ENCODE assay signal across 11 cellular contexts in the genomic region with DNA sequence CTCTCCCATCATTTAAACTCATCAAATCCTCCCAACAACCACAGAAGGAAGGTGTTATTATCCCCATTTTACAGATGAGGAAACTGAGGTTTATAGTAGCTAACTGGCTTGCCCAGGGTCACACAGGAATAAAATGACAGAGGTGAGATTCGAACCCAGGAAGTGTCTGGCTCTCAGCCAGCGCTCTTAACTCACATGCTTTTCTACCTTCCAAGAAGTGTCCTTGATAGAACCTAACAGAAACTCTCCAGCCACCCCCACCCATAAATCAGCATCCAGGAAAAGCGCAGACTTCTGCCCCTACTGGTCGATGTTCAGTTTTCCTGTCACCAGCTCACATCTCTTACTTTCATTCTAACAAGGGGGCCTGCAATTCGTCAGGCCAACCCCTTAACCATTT. TPM values are rescaled to one million over a fixed set of nuclear protein-coding genes. Genes with fewer than 3 reads are reported as not detected.
A peak's percentile ranks its signal among the peaks of the same experiment; 100 is the strongest.
DNase-seq lines count a peak whose midpoint lies in the region; ATAC-seq and TF ChIP-seq lines count a peak whose summit lies in the region.
"Had no signal": no experiment of that assay in that cellular context is flagged by ENCODE, and none has a peak within 500 bp of the region (broad histone marks: within the 10 kb centered on the region; RNA-seq: fewer than 3 reads in every experiment).

No MANE protein-coding gene starts in this region.

- no peak overlapping the region for H3K27ac Mint-ChIP-seq in osteocyte (ENCODE audit: unreplicated experiment)
- H3K27ac Mint-ChIP-seq: activated CD4-positive, alpha-beta T cell treated with anti-CD3 and anti-CD28 coated beads for 36 hours had no signal

- TF ChIP-seq CTCF in MM.1S (IDR thresholded peaks at IDR 0.05; ENCODE audit: low read length): peak; percentile 35
- TF ChIP-seq CTCF in cardiac fibroblast (IDR thresholded peaks at IDR 0.05; ENCODE audit: low read depth, low read length): peak; percentile 36
- peak; percentile 37 for TF ChIP-seq CTCF in osteocyte (IDR thresholded peaks at IDR 0.05)

- peak; percentile 0 for DNase-seq in DMS53 (lab: John Stamatoyannopoulos, UW)
- DNase-seq in DMS53 treated with DMSO at 0.1 percent for 48 hours (lab: John Stamatoyannopoulos, UW; ENCODE audit: unreplicated experiment): no peak
- DNase-seq in MM.1S: peak; percentile 11
- DNase-seq in cardiac fibroblast (ENCODE audit: low read depth in 2 of 2): no peak
- DNase-seq in osteocyte (ENCODE audit: extremely low spot score, unreplicated experiment): no peak
- DNase-seq in Right ventricle myocardium inferior (ENCODE audit: missing footprints): no peak
- DNase-seq in NCI-H1694 (lab: John Stamatoyannopoulos, UW): no peak
- DNase-seq: activated CD4-positive, alpha-beta T cell treated with anti-CD3 and anti-CD28 coated beads for 36 hours; NCI-H526 had no signal

- peaks cover 3% of the 10 kb centered on the region for H3K4me1 Mint-ChIP-seq in osteocyte (ENCODE audit: unreplicated experiment)
- H3K4me1 Mint-ChIP-seq: activated CD4-positive, alpha-beta T cell treated with anti-CD3 and anti-CD28 coated beads for 36 hours had no signal

- no peaks in the 10 kb centered on the region for H3K9me3 ChIP-seq in MM.1S (replicated peaks; ENCODE audit: insufficient read depth, low read length)
- H3K9me3 ChIP-seq: prostate gland had no signal

- H2AFZ ChIP-seq in MM.1S (ENCODE audit: low read length): no peak overlapping the region

- H3K27me3 ChIP-seq in MM.1S (replicated peaks; ENCODE audit: insufficient read depth, low read length): no peaks in the 10 kb centered on the region

- H3K4me2 ChIP-seq in MM.1S (ENCODE audit: low read depth, low read length): no peak overlapping the region

- no peak overlapping the region for H3K4me3 Mint-ChIP-seq in osteocyte (ENCODE audit: unreplicated experiment)
- H3K4me3 Mint-ChIP-seq: activated CD4-positive, alpha-beta T cell treated with anti-CD3 and anti-CD28 coated beads for 36 hours had no signal

- H3K4me3 ChIP-seq in MM.1S (ENCODE audit: low read length): no peak overlapping the region
- no peak overlapping the region for H3K4me3 ChIP-seq in cardiac fibroblast (replicated peaks in 1 of 2; ENCODE audit: low read depth in 2 of 2, low read length in 2 of 2)
- H3K4me3 ChIP-seq: prostate gland had no signal

- intact Hi-C loops in Right ventricle myocardium inferior (cut with DNase I): no loop called here

- H4K20me1 ChIP-seq in MM.1S (ENCODE audit: insufficient read depth, low read length): no peaks in the 10 kb centered on the region

- ATAC-seq in HG02840 (IDR thresholded peaks at IDR 0.05; ENCODE audit: low FRiP score, unreplicated experiment) (no peak), Right ventricle myocardium inferior (no peak)
- ATAC-seq: activated CD4-positive, alpha-beta T cell treated with anti-CD3 and anti-CD28 coated beads for 36 hours had no signal

- H3K9ac ChIP-seq in MM.1S (ENCODE audit: low read length): no peak overlapping the region

- no peaks in the 10 kb centered on the region for H3K79me2 ChIP-seq in MM.1S (ENCODE audit: low read length)

- no peaks in the 10 kb centered on the region for H3K36me3 ChIP-seq in MM.1S (replicated peaks; ENCODE audit: insufficient read depth, low read length)
- H3K36me3 ChIP-seq: prostate gland had no signal

- no peaks in the 10 kb centered on the region for H3F3A ChIP-seq in MM.1S (ENCODE audit: insufficient read depth, low read length)

- H3K4me1 ChIP-seq in MM.1S (ENCODE audit: low read length): no peaks in the 10 kb centered on the region
- H3K4me1 ChIP-seq: prostate gland had no signal

- H3K27me3 Mint-ChIP-seq in osteocyte (ENCODE audit: unreplicated experiment): peaks cover 12% of the 10 kb centered on the region
- H3K27me3 Mint-ChIP-seq: activated CD4-positive, alpha-beta T cell treated with anti-CD3 and anti-CD28 coated beads for 36 hours had no signal

- no peaks in the 10 kb centered on the region for H3K9me2 ChIP-seq in MM.1S (replicated peaks; ENCODE audit: insufficient read depth, low read length)

- H3K27ac ChIP-seq in MM.1S (ENCODE audit: low read length): no peak overlapping the region
- H3K27ac ChIP-seq: prostate gland had no signal

- H3K9me3 Mint-ChIP-seq in osteocyte (ENCODE audit: unreplicated experiment): no peaks in the 10 kb centered on the region

- H3K36me3 Mint-ChIP-seq in osteocyte (ENCODE audit: unreplicated experiment): no peaks in the 10 kb centered on the region

RNA-seq across cellular contexts. Expression of a gene that starts 51.7 kb away (rescaled TPM):
- total RNA-seq in osteocyte (not detected in 2 replicates), Right ventricle myocardium inferior (not detected)
- total RNA-seq: activated CD4-positive, alpha-beta T cell treated with anti-CD3 and anti-CD28 coated beads for 36 hours had no signal

RNA-seq across cellular contexts. Expression of a gene that starts 52.9 kb away (rescaled TPM):
- total RNA-seq in osteocyte (2.9 and 3.9 TPM in 2 replicates), Right ventricle myocardium inferior (6.7 TPM)

Comparison
In these comparisons a context has a peak if more than half of its experiments do, and no peak if none do; other contexts are left out.
1. DNase-seq: peak in DMS53 (single experiment) and MM.1S (single experiment); none in DMS53 treated with DMSO at 0.1 percent for 48 hours (single experiment), cardiac fibroblast (0 of 2), osteocyte (single experiment), Right ventricle myocardium inferior (single experiment) and NCI-H1694 (single experiment).
2. Peak in every context shown above with its lines, with median percentiles within 50 percentile points of each other: CTCF ChIP-seq.